ENCODE assay signal across 8 cellular contexts in genomic region chr16:66552288-66553143, GRCh38. TPM values are rescaled to one million over a fixed set of nuclear protein-coding genes. Genes with fewer than 3 reads are reported as not detected.
DNase-seq lines count a peak whose midpoint lies in the region; ATAC-seq and TF ChIP-seq lines count a peak whose summit lies in the region.

A gene with protein sequence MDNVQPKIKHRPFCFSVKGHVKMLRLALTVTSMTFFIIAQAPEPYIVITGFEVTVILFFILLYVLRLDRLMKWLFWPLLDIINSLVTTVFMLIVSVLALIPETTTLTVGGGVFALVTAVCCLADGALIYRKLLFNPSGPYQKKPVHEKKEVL (plus strand): TSS chr16:66552576. CDS start chr16:66552716, 140 bp downstream.

- H3K4me1 Mint-ChIP-seq in neural crest cell: peaks cover 73% of the 10 kb centered on the region
- peaks cover 79% of the 10 kb centered on the region for H3K4me1 Mint-ChIP-seq in stimulated activated naive CD8-positive, alpha-beta T cell treated with anti-CD3 and anti-CD28 coated beads, Interleukin-15, amount 100 ng/mL, for 72 hours

- H3K9ac ChIP-seq in MM.1S (ENCODE audit: low read length): peak within 1 kb of the TSS; percentile 74

- peak within 1 kb of the TSS; percentile 51 for H2AFZ ChIP-seq in MM.1S (ENCODE audit: low read length)

- peaks cover 2% of the 10 kb centered on the region for H3K36me3 ChIP-seq in HAP-1 (replicated peaks)
- H3K36me3 ChIP-seq in MM.1S (replicated peaks; ENCODE audit: insufficient read depth, low read length): no peaks in the 10 kb centered on the region

- H3K27ac Mint-ChIP-seq in neural crest cell (ENCODE audit: unreplicated experiment): peak within 1 kb of the TSS; percentile 65
- H3K27ac Mint-ChIP-seq in stimulated activated naive CD8-positive, alpha-beta T cell treated with anti-CD3 and anti-CD28 coated beads, Interleukin-15, amount 100 ng/mL, for 72 hours: peak within 1 kb of the TSS; percentile 95 to 97

- H3K9me2 ChIP-seq in MM.1S (replicated peaks; ENCODE audit: insufficient read depth, low read length): no peaks in the 10 kb centered on the region

- H4K20me1 ChIP-seq in MM.1S (ENCODE audit: insufficient read depth, low read length): 0 out of 2 replicates have a peak, but pooled peaks cover 3% of the 10 kb centered on the region

- peaks cover 3% of the 10 kb centered on the region for H3K9me3 Mint-ChIP-seq in neural crest cell
- no peaks in the 10 kb centered on the region for H3K9me3 Mint-ChIP-seq in stimulated activated naive CD8-positive, alpha-beta T cell treated with anti-CD3 and anti-CD28 coated beads, Interleukin-15, amount 100 ng/mL, for 72 hours

- H3K4me2 ChIP-seq in MM.1S (ENCODE audit: low read depth, low read length): peak within 1 kb of the TSS; percentile 86

- peaks cover 51% of the 10 kb centered on the region for H3K79me2 ChIP-seq in MM.1S (ENCODE audit: low read length)

- no peaks in the 10 kb centered on the region for H3K27me3 Mint-ChIP-seq in neural crest cell (ENCODE audit: low read depth)
- no peaks in the 10 kb centered on the region for H3K27me3 Mint-ChIP-seq in stimulated activated naive CD8-positive, alpha-beta T cell treated with anti-CD3 and anti-CD28 coated beads, Interleukin-15, amount 100 ng/mL, for 72 hours

- H3K27me3 ChIP-seq in HAP-1 (ENCODE audit: low read depth) (no peaks in the 10 kb centered on the region), MM.1S (replicated peaks; ENCODE audit: insufficient read depth, low read length) (no peaks in the 10 kb centered on the region)

- peak within 1 kb of the TSS; percentile 90 for H3K4me3 Mint-ChIP-seq in neural crest cell
- H3K4me3 Mint-ChIP-seq in stimulated activated naive CD8-positive, alpha-beta T cell treated with anti-CD3 and anti-CD28 coated beads, Interleukin-15, amount 100 ng/mL, for 72 hours: peak within 1 kb of the TSS; percentile 87 to 91

- H3K4me3 ChIP-seq in HAP-1 (peak within 1 kb of the TSS; percentile 37), MM.1S (ENCODE audit: low read length) (peak within 1 kb of the TSS; percentile 83), fibroblast of villous mesenchyme (ENCODE audit: low read depth, low read length) (peak within 1 kb of the TSS; percentile 83)

- peak; percentile 76 for ATAC-seq in stimulated activated naive CD8-positive, alpha-beta T cell treated with anti-CD3 and anti-CD28 coated beads, Interleukin-15, amount 100 ng/mL, for 72 hours

- H3K4me1 ChIP-seq in HAP-1 (peaks cover 23% of the 10 kb centered on the region), MM.1S (ENCODE audit: low read length) (peaks cover 55% of the 10 kb centered on the region)

- peaks cover 36% of the 10 kb centered on the region for H3F3A ChIP-seq in MM.1S (ENCODE audit: insufficient read depth, low read length)

- peak; percentile 94 for DNase-seq in ELF-1 (ENCODE audit: low read depth, low spot score)
- DNase-seq in HAP-1 (ENCODE audit: low spot score in 2 of 2): peak; percentile 81 to 89
- DNase-seq in MM.1S: peak; percentile 93
- DNase-seq in SIG-M5 treated with dmso at 0.1 percent for 504 hours (lab: John Stamatoyannopoulos, UW; ENCODE audit: unreplicated experiment): peak; percentile 75
- peak; percentile 81 for DNase-seq in activated gamma-delta T cell (lab: John Stamatoyannopoulos, UW)
- DNase-seq in fibroblast of villous mesenchyme (ENCODE audit: low read depth): peak; percentile 89
- peak; percentile 87 for DNase-seq in neural crest cell (ENCODE audit: low read depth, low spot score)
- peak; percentile 95 to 97 for DNase-seq in stimulated activated naive CD8-positive, alpha-beta T cell treated with anti-CD3 and anti-CD28 coated beads, Interleukin-15, amount 100 ng/mL, for 72 hours

- H3K9me3 ChIP-seq in HAP-1 (no peaks in the 10 kb centered on the region), MM.1S (replicated peaks; ENCODE audit: insufficient read depth, low read length) (no peaks in the 10 kb centered on the region)

- TF ChIP-seq CTCF in MM.1S (IDR thresholded peaks at IDR 0.05; ENCODE audit: low read length) (no peak), fibroblast of villous mesenchyme (IDR thresholded peaks at IDR 0.05; ENCODE audit: insufficient read depth, low read depth, low read length) (no peak), neural crest cell (conservative IDR thresholded peaks at IDR 0.05) (no peak)

- peaks cover 20% of the 10 kb centered on the region for H3K36me3 Mint-ChIP-seq in neural crest cell (ENCODE audit: low read depth)

- H3K27ac ChIP-seq in MM.1S (ENCODE audit: low read length): peak within 1 kb of the TSS; percentile 81

- in situ Hi-C loops in HAP-1 (cut with MboI; ENCODE audit: low sequenced_read_pairs): no loop called here

RNA-seq across cellular contexts. Expression of the gene that starts here (rescaled TPM):
- total RNA-seq in fibroblast of villous mesenchyme: 55.4 and 58.3 TPM in 2 replicates
- total RNA-seq in neural crest cell: 48.8 and 51.2 TPM in 2 replicates

Comparison
In these comparisons a context has a peak if more than half of its experiments do, and no peak if none do; other contexts are left out.
1. Peak in every context shown above with its lines: DNase-seq, ATAC-seq, H3K4me3 ChIP-seq and H3K27ac ChIP-seq.